Comparison of ENCODE assay signal across 8 cellular contexts in the genomic region with DNA sequence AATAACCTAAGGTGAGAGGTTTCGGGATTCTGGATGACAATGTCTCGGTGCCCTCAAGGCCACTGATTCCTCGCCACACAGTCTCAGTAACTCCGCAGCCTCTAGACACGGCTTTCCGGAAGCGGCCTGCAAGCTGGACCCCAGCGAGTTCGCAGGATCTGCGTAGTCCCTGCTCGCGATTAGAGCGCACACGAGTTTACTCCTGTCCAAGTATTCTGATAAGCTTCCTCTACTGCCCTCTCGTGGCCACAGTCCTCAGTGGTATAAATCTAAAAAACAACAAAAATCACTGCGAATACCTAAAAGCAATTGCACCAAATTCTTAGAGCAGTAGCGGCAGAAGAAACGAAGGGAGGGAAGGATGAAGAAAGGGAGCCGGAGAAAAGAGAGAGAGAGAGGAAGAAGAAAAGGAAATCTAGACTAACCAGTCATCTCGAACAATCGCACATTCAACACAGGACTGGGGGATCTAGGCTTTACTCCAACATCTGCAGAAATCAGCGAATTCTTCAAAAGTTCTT. TPM values are rescaled to one million over a fixed set of nuclear protein-coding genes. Genes with fewer than 3 reads are reported as not detected.
DNase-seq lines count a peak whose midpoint lies in the region; ATAC-seq and TF ChIP-seq lines count a peak whose summit lies in the region.

No MANE protein-coding gene starts in this region.

- no peak overlapping the region for H3K27ac ChIP-seq in C4-2B

- H3K4me1 ChIP-seq in mononuclear cell (ENCODE audit: insufficient read depth, low read length), result peaks cover 20% of the 10 kb centered on the region

- H3K9me3 ChIP-seq in mononuclear cell (ENCODE audit: low read depth, low read length), result no peaks in the 10 kb centered on the region

- H3K4me3 ChIP-seq in mononuclear cell (ENCODE audit: low read length), result peak overlapping the region; percentile 59

- DNase-seq in HT-29 (ENCODE audit: low spot score), result peak; percentile 92
- peak; percentile 80 for DNase-seq in NOMO-1 treated with dmso at 0.1 percent for 144 hours (lab: John Stamatoyannopoulos, UW; ENCODE audit: unreplicated experiment)
- peak; percentile 81 for DNase-seq in activated CD8-positive, alpha-beta memory T cell treated with anti-CD3 and anti-CD28 coated beads, Interleukin-2, amount 50 U/mL, for 4 hours
- DNase-seq in epidermal melanocyte (ENCODE audit: insufficient read length, low spot score), result peak; percentile 82
- DNase-seq in stimulated activated CD8-positive, alpha-beta memory T cell treated with anti-CD3 and anti-CD28 coated beads, Interleukin-2, amount 100 ng/mL, for 1 hour (ENCODE audit: low read depth in 2 of 2), result peak; percentile 52 to 54

- peak; percentile 71 for ATAC-seq in GM19395 (IDR thresholded peaks at IDR 0.05; ENCODE audit: unreplicated experiment)

- TF ChIP-seq CTCF in C4-2B (conservative IDR thresholded peaks at IDR 0.05), result peak; percentile 87

- H3K27me3 ChIP-seq in mononuclear cell (ENCODE audit: insufficient read depth, low read length), result peaks cover 28% of the 10 kb centered on the region

RNA-seq across cellular contexts. Expression of gene PLXNA2, which starts 1.1 kb away (rescaled TPM):
- total RNA-seq in HT-29 (2014; rRNA removed; shearing (Covaris generic)), result 21.1 and 25.5 TPM in 2 replicates
- total RNA-seq in mononuclear cell, result 2.6 TPM
